8 cellular contexts compared by ENCODE assay signal in genomic region chr17:50908860-50909764, GRCh38. TPM values are rescaled to one million over a fixed set of nuclear protein-coding genes. Genes with fewer than 3 reads are reported as not detected.
DNase-seq lines count a peak whose midpoint lies in the region; ATAC-seq and TF ChIP-seq lines count a peak whose summit lies in the region.

No MANE protein-coding gene starts in this region.

- POLR2A ChIA-PET in Panc1 (lab: Charles Lee) = interaction anchor here (1.2 kb wide), 1 partner anchor 43 kb away, joined by 15 read pairs; the partner anchor contains the start of gene TOB1

- intact Hi-C loops in Panc1 (cut with micrococcal nuclease; ENCODE audit: unreplicated experiment) = no loop called here

- peak overlapping the region; percentile 88 for H3K18ac ChIP-seq in neuronal stem cell (ENCODE audit: low read length)

- H2AFZ ChIP-seq in neuronal stem cell (ENCODE audit: low read length) = peak overlapping the region; percentile 54

- CTCF ChIA-PET in Panc1 (lab: Charles Lee) = no interaction called here

- H2BK120ac ChIP-seq in neuronal stem cell (ENCODE audit: low read depth, low read length) = peak overlapping the region; percentile 56

- H3K9ac ChIP-seq in neuronal stem cell (ENCODE audit: low read depth, low read length, poor library complexity) = no peak overlapping the region

- peak overlapping the region; percentile 98 for H2AK5ac ChIP-seq in neuronal stem cell (ENCODE audit: low read depth, low read length)

- no peak overlapping the region for H3K23ac ChIP-seq in neuronal stem cell (ENCODE audit: low read depth, low read length, poor library complexity)

- BruUV-seq in Panc1 (replicated peaks; lab: Mats Ljungman, UMichigan) = no TSS peak

- H2BK5ac ChIP-seq in neuronal stem cell (ENCODE audit: low read length) = peak overlapping the region; percentile 19

- H2BK15ac ChIP-seq in neuronal stem cell (ENCODE audit: low read length) = peak overlapping the region; percentile 79

- no peaks in the 10 kb centered on the region for H3K79me1 ChIP-seq in neuronal stem cell (ENCODE audit: low read depth, low read length)

- ATAC-seq in Panc1 = peak; percentile 45
- no peak for ATAC-seq in HG03097 (IDR thresholded peaks at IDR 0.05; ENCODE audit: low FRiP score, unreplicated experiment)
- no peak for ATAC-seq in HG03460 (IDR thresholded peaks at IDR 0.05; ENCODE audit: unreplicated experiment)

- H3K27me3 ChIP-seq in Panc1 (ENCODE audit: control insufficient read depth, insufficient read depth, low read length) (no peaks in the 10 kb centered on the region), neuronal stem cell (ENCODE audit: control insufficient read depth in 3 of 3, insufficient read depth in 3 of 3, low read depth in 1 of 3, low read length in 3 of 3) (peaks cover 0 to 2% (median 0%) of the 10 kb centered on the region in 3 experiments)

- no peak overlapping the region for H3K4me2 ChIP-seq in neuronal stem cell (ENCODE audit: insufficient read depth, low read length, poor library complexity, severe bottlenecking)

- H3K36me3 ChIP-seq in Panc1 (ENCODE audit: control insufficient read depth, insufficient read depth, low read length) (no peaks in the 10 kb centered on the region), neuronal stem cell (replicated peaks in 1 of 2; ENCODE audit: control insufficient read depth in 2 of 2, insufficient read depth in 2 of 2, low read length in 2 of 2) (no peaks in the 10 kb centered on the region)

- H3K4me3 ChIP-seq in Panc1 (ENCODE audit: low read depth in 2 of 2, low read length in 2 of 2) (no peak overlapping the region), neuronal stem cell (ENCODE audit: low read length in 2 of 2) (no peak overlapping the region)

- H2BK12ac ChIP-seq in neuronal stem cell (ENCODE audit: low read length) = peak overlapping the region; percentile 89

- peak overlapping the region; percentile 78 for H3K27ac ChIP-seq in Panc1 (ENCODE audit: low read length)
- H3K27ac ChIP-seq in neuronal stem cell (replicated peaks; ENCODE audit: low read length) = no peak overlapping the region

- TF ChIP-seq CTCF in Panc1 (IDR thresholded peaks at IDR 0.05) = no peak

- in situ Hi-C loops in Panc1 (cut with HindIII; ENCODE audit: low pct_unique_long_range_greater_than_20kb, low sequenced_read_pairs) = no loop called here

- no peak overlapping the region for H4K91ac ChIP-seq in neuronal stem cell (ENCODE audit: low read depth, low read length, poor library complexity)

- H3K14ac ChIP-seq in neuronal stem cell (ENCODE audit: low read length) = no peak overlapping the region

- H3K4me1 ChIP-seq in Panc1 (ENCODE audit: control insufficient read depth, insufficient read depth, low read length) (peaks cover 34% of the 10 kb centered on the region), neuronal stem cell (ENCODE audit: control insufficient read depth in 2 of 2, insufficient read depth in 1 of 2, low read depth in 1 of 2, low read length in 2 of 2) (peaks cover 21 to 28% of the 10 kb centered on the region in 2 donors)

- no peak overlapping the region for H4K8ac ChIP-seq in neuronal stem cell (ENCODE audit: low read depth, low read length)

- H3K4ac ChIP-seq in neuronal stem cell (ENCODE audit: low read length) = no peak overlapping the region

- DNase-seq in D341Med (ENCODE audit: low spot score) (peak; percentile 61), Panc1 (ENCODE audit: low read depth, low spot score) (no peak), neuronal stem cell (ENCODE audit: low spot score) (no peak), HK-2 (ENCODE audit: unreplicated experiment) (no peak)
- peak; percentile 78 for DNase-seq in central memory CD4-positive, alpha-beta T cell
- no peak for DNase-seq in NK-92 treated with Interleukin-12 subunit alpha and Interleukin-12 subunit beta, amount 100 ng/mL, for 24 hours (lab: John Stamatoyannopoulos, UW)

- no CpG with 5 or more reads among the region's 16 CpGs for WGBS in neuronal stem cell (ENCODE audit: extremely low coverage in 2 of 2, insufficient read length in 2 of 2, insufficient replicate concordance in 1 of 2), 2 donors

- H3K9me3 ChIP-seq in Panc1 (ENCODE audit: control insufficient read depth, insufficient read depth, low read depth, low read length) = no peaks in the 10 kb centered on the region
- peaks cover 0 to 4% of the 10 kb centered on the region in 2 donors for H3K9me3 ChIP-seq in neuronal stem cell (replicated peaks in 1 of 2; ENCODE audit: control insufficient read depth in 2 of 2, insufficient read depth in 1 of 2, low read depth in 1 of 2, low read length in 2 of 2)

RNA-seq across cellular contexts. Expression of gene TOB1, which starts 43.0 kb away (rescaled TPM):
- 117 TPM for total RNA-seq in Panc1 (2021; ENCODE audit: unreplicated experiment)
- polyA plus RNA-seq in Panc1 (2012; ENCODE audit: insufficient read length) = 82.6 TPM
- 44.9 TPM for polyA plus RNA-seq in neuronal stem cell (2013, experiment 1 of 2)
- 45.0 TPM for polyA plus RNA-seq in neuronal stem cell (2013, experiment 2 of 2)

Comparison
In these comparisons a context has a peak if more than half of its experiments do, and no peak if none do; other contexts are left out.
1. DNase-seq: peak in D341Med (single experiment) and central memory CD4-positive, alpha-beta T cell (single experiment); none in Panc1 (single experiment), neuronal stem cell (single experiment), NK-92 treated with Interleukin-12 subunit alpha and Interleukin-12 subunit beta, amount 100 ng/mL, for 24 hours (single experiment) and HK-2 (single experiment).